Comparison of ENCODE assay signal across 16 cellular contexts in genomic region chrX:32525234-32525633, GRCh38.
"Had no signal": no experiment of that assay in that cellular context is flagged by ENCODE, and none has a peak within 500 bp of the region (broad histone marks: within the 10 kb centered on the region; RNA-seq: fewer than 3 reads in every experiment).

No MANE protein-coding gene starts in this region.

- DNase-seq: KBM-7, MV-4-11, NCI-H1048, NCI-H1436, NCI-H187 treated with DMSO at 0.1 percent for 48 hours, NCI-H2029 treated with DMSO at 0.1 percent for 48 hours, NCI-H2171 treated with DMSO at 0.1 percent for 48 hours, NCI-H345, NCI-H446 treated with DMSO at 0.1 percent for 48 hours, NCI-H510A treated with DMSO at 0.1 percent for 48 hours, NCI-H82, RPMI8226, SHP77, SK-N-SH, SW 1271, T-cell had no signal

- ATAC-seq: T-cell had no signal
